In genomic region chr10:45672201-45673073, GRCh38 we compare ENCODE assay signal across 1 cellular context.
TF ChIP-seq lines count a peak whose summit lies in the region.

TSS of gene ZFAND4 (minus strand) at chr10:45672772. CDS start at chr10:45663725, 9,047 bp downstream.

TF ChIP-seq in HepG2, 621 proteins besides CTCF, POLR2A, EP300 and RAD21 (continued from another document and continues in another):
- TF ChIP-seq ZHX1 (CRISPR knock-in tag; IDR thresholded peaks at IDR 0.05; ENCODE audit: low read depth) (no peak), ZNF7 (CRISPR knock-in tag; IDR thresholded peaks at IDR 0.05) (no peak), FOXK1 (CRISPR knock-in tag; IDR thresholded peaks at IDR 0.05; ENCODE audit: borderline replicate concordance, low read depth) (peak; percentile 45; the same call in 1 of the 2 replicates), HNRNPLL (IDR thresholded peaks at IDR 0.05; ENCODE audit: low read depth, low read length, poor library complexity, severe bottlenecking) (peak; percentile 83), ZNF205 (CRISPR knock-in tag; IDR thresholded peaks at IDR 0.05) (no peak; the same call in 1 of the 2 replicates), ZNF724P (CRISPR knock-in tag; IDR thresholded peaks at IDR 0.05; ENCODE audit: borderline replicate concordance) (no peak), ZBTB7B (CRISPR knock-in tag; IDR thresholded peaks at IDR 0.05) (peak; percentile 47; the same call in 1 of the 2 replicates), IRF9 (CRISPR knock-in tag; IDR thresholded peaks at IDR 0.05; ENCODE audit: borderline replicate concordance) (peak; percentile 44; the same call in 1 of the 2 replicates), NFRKB (IDR thresholded peaks at IDR 0.05) (no peak), MAFF (IDR thresholded peaks at IDR 0.05; ENCODE audit: low read depth, low read length) (no peak), NCOA1 (CRISPR knock-in tag; IDR thresholded peaks at IDR 0.05) (no peak), U2AF2 (IDR thresholded peaks at IDR 0.05; ENCODE audit: low read depth, low read length) (no peak), ATF2 (CRISPR knock-in tag; IDR thresholded peaks at IDR 0.05) (peak; percentile 16; the same call in 1 of the 2 replicates), KLF12 (CRISPR knock-in tag; IDR thresholded peaks at IDR 0.05; ENCODE audit: borderline replicate concordance) (peak; percentile 52; the same call in 1 of the 2 replicates), PRDM4 (CRISPR knock-in tag; IDR thresholded peaks at IDR 0.05; ENCODE audit: borderline replicate concordance) (no peak), ARID4A (CRISPR knock-in tag; IDR thresholded peaks at IDR 0.05; ENCODE audit: borderline replicate concordance) (peak; percentile 70), IKZF5 (CRISPR knock-in tag; IDR thresholded peaks at IDR 0.05) (peak; percentile 62), ZXDC (CRISPR knock-in tag; IDR thresholded peaks at IDR 0.05) (no peak), SMAD3 (CRISPR knock-in tag; IDR thresholded peaks at IDR 0.05) (no peak; the same call in 1 of the 2 replicates), KIAA2018 (CRISPR knock-in tag; IDR thresholded peaks at IDR 0.05; ENCODE audit: borderline replicate concordance) (no peak), CREB3 (CRISPR knock-in tag; IDR thresholded peaks at IDR 0.05) (peak; percentile 18; the same call in 1 of the 2 replicates), TP53 (CRISPR knock-in tag; conservative IDR thresholded peaks at IDR 0.05) (no peak), KLF16 (CRISPR knock-in tag; IDR thresholded peaks at IDR 0.05) (peak in 1 of 2 experiments; percentile 39; a peak in 1 of 4 replicates), ZNF780A (CRISPR knock-in tag; IDR thresholded peaks at IDR 0.05) (no peak)
